Comparison of ENCODE assay signal across 22 cellular contexts in the genomic region with DNA sequence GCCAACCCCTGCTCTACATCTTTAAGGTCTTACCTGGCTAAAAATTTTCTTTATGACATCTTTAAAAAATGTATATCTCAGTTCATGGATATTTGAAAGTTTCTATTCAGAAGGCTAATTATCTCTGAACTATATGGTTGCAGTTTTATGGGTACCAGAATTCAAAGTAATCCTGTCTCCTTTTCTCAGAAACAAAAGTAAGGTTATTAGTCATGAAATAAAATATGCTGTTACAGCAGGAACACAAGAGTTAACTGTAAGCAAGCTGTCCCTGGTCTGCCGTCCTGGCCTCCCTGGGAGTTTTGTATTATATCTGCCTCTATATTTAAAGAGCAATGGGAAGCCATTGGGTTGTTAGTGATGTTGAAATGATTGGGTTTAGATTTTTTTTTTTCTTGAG. TPM values are rescaled to one million over a fixed set of nuclear protein-coding genes. Genes with fewer than 3 reads are reported as not detected.
DNase-seq lines count a peak whose midpoint lies in the region; ATAC-seq and TF ChIP-seq lines count a peak whose summit lies in the region.
"Had no signal": no experiment of that assay in that cellular context is flagged by ENCODE, and none has a peak within 500 bp of the region (broad histone marks: within the 10 kb centered on the region; RNA-seq: fewer than 3 reads in every experiment).

No MANE protein-coding gene starts in this region.

- intact Hi-C loops in natural killer cell (cut with micrococcal nuclease) = no loop called here

- no peak for TF ChIP-seq CTCF in natural killer cell (IDR thresholded peaks at IDR 0.05)

- H3K9me3 Mint-ChIP-seq in activated CD8-positive, alpha-beta memory T cell treated with anti-CD3 and anti-CD28 coated beads, Interleukin-2, amount 10 ng/mL, durations not matched to agents 7 days and 5 days (ENCODE audit: low read depth) = no peaks in the 10 kb centered on the region
- H3K9me3 Mint-ChIP-seq in natural killer cell treated with Interleukin-12 subunit alpha and Interleukin-12 subunit beta and Interleukin-15 and Interleukin-18, amount 100 ng/mL, for 72 hours = no peaks in the 10 kb centered on the region
- no peaks in the 10 kb centered on the region for H3K9me3 Mint-ChIP-seq in natural killer cell
- no peaks in the 10 kb centered on the region for H3K9me3 Mint-ChIP-seq in stimulated activated effector memory CD8-positive, alpha-beta T cell treated with anti-CD3 and anti-CD28 coated beads, Interleukin-12 subunit alpha, Interleukin-12 subunit beta, amount 100 ng/mL, for 72 hours
- H3K9me3 Mint-ChIP-seq: CD14-positive monocyte; CD4-positive, alpha-beta T cell; CD8-positive, alpha-beta memory T cell had no signal

- no peak overlapping the region for H3K4me3 Mint-ChIP-seq in activated CD8-positive, alpha-beta memory T cell treated with anti-CD3 and anti-CD28 coated beads, Interleukin-2, amount 10 ng/mL, durations not matched to agents 7 days and 5 days
- H3K4me3 Mint-ChIP-seq in natural killer cell treated with Interleukin-12 subunit alpha and Interleukin-12 subunit beta and Interleukin-15 and Interleukin-18, amount 100 ng/mL, for 72 hours = peak overlapping the region; percentile 46
- H3K4me3 Mint-ChIP-seq in natural killer cell = no peak overlapping the region
- H3K4me3 Mint-ChIP-seq in stimulated activated effector memory CD8-positive, alpha-beta T cell treated with anti-CD3 and anti-CD28 coated beads, Interleukin-12 subunit alpha, Interleukin-12 subunit beta, amount 100 ng/mL, for 72 hours = peak overlapping the region; percentile 4
- H3K4me3 Mint-ChIP-seq: CD14-positive monocyte; CD4-positive, alpha-beta T cell; CD8-positive, alpha-beta memory T cell had no signal

- CTCF ChIA-PET in activated CD8-positive, alpha-beta memory T cell treated with anti-CD3 and anti-CD28 coated beads, Interleukin-2, amount 10 ng/mL, durations not matched to agents 7 days and 5 days (lab: Charles Lee) = interaction anchor here (11.3 kb wide), 1 partner anchor 12 kb away, joined by 143 read pairs; no protein-coding TSS in a partner anchor

- H3K27me3 Mint-ChIP-seq in activated CD8-positive, alpha-beta memory T cell treated with anti-CD3 and anti-CD28 coated beads, Interleukin-2, amount 10 ng/mL, durations not matched to agents 7 days and 5 days = no peaks in the 10 kb centered on the region
- H3K27me3 Mint-ChIP-seq in natural killer cell treated with Interleukin-12 subunit alpha and Interleukin-12 subunit beta and Interleukin-15 and Interleukin-18, amount 100 ng/mL, for 72 hours = no peaks in the 10 kb centered on the region
- H3K27me3 Mint-ChIP-seq in natural killer cell (ENCODE audit: low read depth in 2 of 2) = no peaks in the 10 kb centered on the region
- H3K27me3 Mint-ChIP-seq: CD4-positive, alpha-beta T cell; CD8-positive, alpha-beta memory T cell had no signal

- ATAC-seq in activated CD8-positive, alpha-beta memory T cell treated with anti-CD3 and anti-CD28 coated beads, Interleukin-2, amount 10 ng/mL, durations not matched to agents 7 days and 5 days = peak; percentile 69
- no peak for ATAC-seq in natural killer cell treated with Interleukin-12 subunit alpha and Interleukin-12 subunit beta and Interleukin-15 and Interleukin-18, amount 100 ng/mL, for 72 hours
- ATAC-seq in natural killer cell = no peak
- ATAC-seq in stimulated activated effector memory CD8-positive, alpha-beta T cell treated with anti-CD3 and anti-CD28 coated beads, Interleukin-12 subunit alpha, Interleukin-12 subunit beta, amount 100 ng/mL, for 72 hours = peak; percentile 66
- ATAC-seq: A549, GM12878 had no signal

- DNase-seq in activated CD8-positive, alpha-beta memory T cell treated with anti-CD3 and anti-CD28 coated beads, Interleukin-2, amount 10 ng/mL, durations not matched to agents 7 days and 5 days = no peak
- DNase-seq in activated CD8-positive, alpha-beta memory T cell treated with anti-CD3 and anti-CD28 coated beads, Interleukin-2, amount 50 U/mL, for 48 hours = no peak
- no peak for DNase-seq in natural killer cell treated with Interleukin-12 subunit alpha and Interleukin-12 subunit beta and Interleukin-15 and Interleukin-18, amount 100 ng/mL, for 72 hours (ENCODE audit: low spot score)
- DNase-seq in natural killer cell = no peak
- DNase-seq in stimulated activated effector memory CD8-positive, alpha-beta T cell treated with anti-CD3 and anti-CD28 coated beads, Interleukin-12 subunit alpha, Interleukin-12 subunit beta, amount 100 ng/mL, for 72 hours (ENCODE audit: low spot score in 2 of 2) = peak in 1 of 2 donors; percentile 40
- DNase-seq in effector CD4-positive, alpha-beta T cell = no peak
- DNase-seq: 8988T; ACHN; AML-193; BE2C; CD4-positive, alpha-beta T cell; CD8-positive, alpha-beta memory T cell; DMS 273 treated with DMSO at 0.1 percent for 48 hours; DMS79; EL; GDM1; GM23248; H7; HCEC 1CT had no signal

- no peak overlapping the region for H3K27ac Mint-ChIP-seq in activated CD8-positive, alpha-beta memory T cell treated with anti-CD3 and anti-CD28 coated beads, Interleukin-2, amount 10 ng/mL, durations not matched to agents 7 days and 5 days
- peak overlapping the region in 1 of 2 donors; percentile 45 for H3K27ac Mint-ChIP-seq in natural killer cell treated with Interleukin-12 subunit alpha and Interleukin-12 subunit beta and Interleukin-15 and Interleukin-18, amount 100 ng/mL, for 72 hours
- H3K27ac Mint-ChIP-seq in natural killer cell = no peak overlapping the region
- peak overlapping the region; percentile 69 for H3K27ac Mint-ChIP-seq in stimulated activated effector memory CD8-positive, alpha-beta T cell treated with anti-CD3 and anti-CD28 coated beads, Interleukin-12 subunit alpha, Interleukin-12 subunit beta, amount 100 ng/mL, for 72 hours
- H3K27ac Mint-ChIP-seq: CD4-positive, alpha-beta T cell had no signal

- peaks cover 26% of the 10 kb centered on the region for H3K4me1 Mint-ChIP-seq in activated CD8-positive, alpha-beta memory T cell treated with anti-CD3 and anti-CD28 coated beads, Interleukin-2, amount 10 ng/mL, durations not matched to agents 7 days and 5 days
- peaks cover 0 to 8% of the 10 kb centered on the region in 2 donors for H3K4me1 Mint-ChIP-seq in natural killer cell treated with Interleukin-12 subunit alpha and Interleukin-12 subunit beta and Interleukin-15 and Interleukin-18, amount 100 ng/mL, for 72 hours (ENCODE audit: low read depth in 2 of 2)
- H3K4me1 Mint-ChIP-seq in natural killer cell = no peaks in the 10 kb centered on the region
- peaks cover 24% of the 10 kb centered on the region for H3K4me1 Mint-ChIP-seq in stimulated activated effector memory CD8-positive, alpha-beta T cell treated with anti-CD3 and anti-CD28 coated beads, Interleukin-12 subunit alpha, Interleukin-12 subunit beta, amount 100 ng/mL, for 72 hours
- H3K4me1 Mint-ChIP-seq: CD14-positive monocyte; CD8-positive, alpha-beta memory T cell had no signal

- peaks cover 27% of the 10 kb centered on the region for H3K36me3 Mint-ChIP-seq in activated CD8-positive, alpha-beta memory T cell treated with anti-CD3 and anti-CD28 coated beads, Interleukin-2, amount 10 ng/mL, durations not matched to agents 7 days and 5 days
- peaks cover 22% of the 10 kb centered on the region for H3K36me3 Mint-ChIP-seq in natural killer cell treated with Interleukin-12 subunit alpha and Interleukin-12 subunit beta and Interleukin-15 and Interleukin-18, amount 100 ng/mL, for 72 hours
- H3K36me3 Mint-ChIP-seq in natural killer cell = no peaks in the 10 kb centered on the region
- H3K36me3 Mint-ChIP-seq in stimulated activated effector memory CD8-positive, alpha-beta T cell treated with anti-CD3 and anti-CD28 coated beads, Interleukin-12 subunit alpha, Interleukin-12 subunit beta, amount 100 ng/mL, for 72 hours = peaks cover 59% of the 10 kb centered on the region

RNA-seq across cellular contexts. Expression of gene SLC4A1AP, which starts 34.0 kb away (rescaled TPM):
- total RNA-seq in activated CD8-positive, alpha-beta memory T cell treated with anti-CD3 and anti-CD28 coated beads, Interleukin-2, amount 10 ng/mL, durations not matched to agents 7 days and 5 days = 10 to 100 TPM; 27.8 to 28.2 TPM
- 10 to 100 TPM; 31.1 to 33.3 TPM for total RNA-seq in natural killer cell treated with Interleukin-12 subunit alpha and Interleukin-12 subunit beta and Interleukin-15 and Interleukin-18, amount 100 ng/mL, for 72 hours
- total RNA-seq in natural killer cell = 10 to 100 TPM; 22.0 to 26.0 (median 24.8) TPM

RNA-seq across cellular contexts. Expression of gene SUPT7L, which starts 34.2 kb away (rescaled TPM):
- 10 to 100 TPM; 34.8 to 39.7 TPM for total RNA-seq in activated CD8-positive, alpha-beta memory T cell treated with anti-CD3 and anti-CD28 coated beads, Interleukin-2, amount 10 ng/mL, durations not matched to agents 7 days and 5 days
- total RNA-seq in natural killer cell treated with Interleukin-12 subunit alpha and Interleukin-12 subunit beta and Interleukin-15 and Interleukin-18, amount 100 ng/mL, for 72 hours = 10 to 100 TPM; 32.9 to 41.9 TPM
- 10 to 100 TPM; 52.2 to 53.7 (median 52.8) TPM for total RNA-seq in natural killer cell

Comparison
In these comparisons a context has a peak if more than half of its experiments do, and no peak if none do; other contexts are left out.
1. H3K4me3 Mint-ChIP-seq: peak in natural killer cell treated with Interleukin-12 subunit alpha and Interleukin-12 subunit beta and Interleukin-15 and Interleukin-18, amount 100 ng/mL, for 72 hours (single experiment) and stimulated activated effector memory CD8-positive, alpha-beta T cell treated with anti-CD3 and anti-CD28 coated beads, Interleukin-12 subunit alpha, Interleukin-12 subunit beta, amount 100 ng/mL, for 72 hours (single experiment); none in activated CD8-positive, alpha-beta memory T cell treated with anti-CD3 and anti-CD28 coated beads, Interleukin-2, amount 10 ng/mL, durations not matched to agents 7 days and 5 days (single experiment) and natural killer cell (single experiment).
2. ATAC-seq: peak in activated CD8-positive, alpha-beta memory T cell treated with anti-CD3 and anti-CD28 coated beads, Interleukin-2, amount 10 ng/mL, durations not matched to agents 7 days and 5 days (single experiment) and stimulated activated effector memory CD8-positive, alpha-beta T cell treated with anti-CD3 and anti-CD28 coated beads, Interleukin-12 subunit alpha, Interleukin-12 subunit beta, amount 100 ng/mL, for 72 hours (single experiment); none in natural killer cell treated with Interleukin-12 subunit alpha and Interleukin-12 subunit beta and Interleukin-15 and Interleukin-18, amount 100 ng/mL, for 72 hours (0 of 2) and natural killer cell (0 of 3).